ENCODE assay signal across 8 cellular contexts in the genomic region with DNA sequence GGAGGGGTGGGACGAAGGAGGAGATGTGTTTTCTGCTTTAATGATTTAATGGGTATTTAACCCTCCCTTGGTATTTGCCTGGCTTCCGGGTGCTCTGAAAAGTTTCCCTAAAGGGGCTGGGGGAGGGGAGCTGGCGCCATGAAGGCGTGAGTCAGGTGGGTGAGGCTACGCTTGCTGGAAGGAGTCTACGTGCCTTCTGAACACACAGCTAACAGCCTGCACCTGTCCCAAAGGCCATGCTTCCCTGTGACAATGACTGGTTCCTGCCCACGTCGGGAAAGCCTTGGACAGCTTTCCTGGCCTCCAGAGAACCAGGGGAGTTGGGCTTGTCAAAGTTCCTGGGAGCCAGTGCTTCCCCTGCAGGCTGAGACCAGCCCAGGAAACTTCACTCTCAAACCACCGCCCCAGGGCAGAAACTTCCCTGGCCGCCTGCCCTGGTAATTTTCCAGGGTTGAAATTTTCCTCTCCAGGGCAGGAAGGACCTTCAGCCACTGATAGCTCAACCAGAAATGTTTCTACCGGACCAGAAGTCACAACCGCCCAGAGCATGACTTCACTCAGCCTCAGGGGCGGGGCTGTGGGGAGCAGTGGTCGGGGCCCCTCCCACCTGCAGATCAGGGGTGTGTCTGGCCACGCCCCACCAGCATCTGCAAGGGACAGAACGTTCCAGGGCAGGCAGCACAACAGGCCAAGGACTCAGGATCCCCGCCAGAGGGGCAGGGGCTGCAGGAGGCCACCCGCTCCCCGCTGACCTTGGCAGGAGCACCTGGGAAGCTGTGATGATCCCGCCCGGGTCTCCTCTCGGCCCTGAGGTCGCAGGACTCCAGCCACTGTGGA. TPM values are rescaled to one million over a fixed set of nuclear protein-coding genes. Genes with fewer than 3 reads are reported as not detected.
DNase-seq lines count a peak whose midpoint lies in the region; ATAC-seq and TF ChIP-seq lines count a peak whose summit lies in the region.

No MANE protein-coding gene starts in this region.

- CTCF ChIA-PET in IMR-90 (lab: Yijun Ruan, JAX): no interaction called here

- H3K14ac ChIP-seq in IMR-90 (replicated peaks; ENCODE audit: low read depth, low read length): peak overlapping the region; percentile 87

- in situ Hi-C loops in IMR-90 (cut with MboI; ENCODE audit: low sequenced_read_pairs): loop anchor here (25.0 kb wide), 1 partner anchor 336 kb away; no protein-coding TSS in a partner anchor

- dilution Hi-C loops in IMR-90 (cut with HindIII; ENCODE audit: low sequenced_read_pairs, unreplicated experiment): no loop called here

- H3K9me1 ChIP-seq in IMR-90 (ENCODE audit: insufficient read depth, low read length): peaks cover 8% of the 10 kb centered on the region; the same call in 1 of the 2 replicates

- no peaks in the 10 kb centered on the region for H3K79me1 ChIP-seq in IMR-90 (ENCODE audit: low read depth in 1 of 2, low read length in 2 of 2)

- peak; percentile 76 for ATAC-seq in GM21576 (IDR thresholded peaks at IDR 0.05; ENCODE audit: unreplicated experiment)
- ATAC-seq in IMR-90 (ENCODE audit: low read depth): peak; percentile 93

- H2BK20ac ChIP-seq in IMR-90 (ENCODE audit: low read depth, low read length): no peak overlapping the region

- peak overlapping the region; percentile 36 to 91; a peak in 3 of 4 replicates for H4K8ac ChIP-seq in IMR-90 (ENCODE audit: low read depth in 2 of 2, low read length in 2 of 2)

- intact Hi-C loops in IMR-90 (cut with micrococcal nuclease): no loop called here

- no peaks in the 10 kb centered on the region for H4K20me1 ChIP-seq in IMR-90 (ENCODE audit: insufficient read depth, low read length)

- H3K9me3 ChIP-seq in IMR-90 (ENCODE audit: control insufficient read depth, insufficient read depth, low read length) (no peaks in the 10 kb centered on the region), adipocyte (ENCODE audit: control insufficient read depth, low read length) (no peaks in the 10 kb centered on the region), right atrium auricular region (no peaks in the 10 kb centered on the region), skeletal muscle satellite cell (replicated peaks; ENCODE audit: low read length) (no peaks in the 10 kb centered on the region)

- WGBS in IMR-90 (ENCODE audit: extremely low coverage in 2 of 2, insufficient read length in 1 of 2), 2 experiments: 0% methylated on average over 1 of the region's 23 CpGs; no CpG with 5 or more reads in 1 of the 2 experiments

- H2BK120ac ChIP-seq in IMR-90 (ENCODE audit: low read depth, low read length): peak overlapping the region; percentile 77; the same call in 1 of the 2 replicates

- H3K27me3 ChIP-seq in IMR-90 (ENCODE audit: control insufficient read depth, insufficient read depth, low read length) (no peaks in the 10 kb centered on the region; the same call in 1 of the 2 replicates), adipocyte (replicated peaks; ENCODE audit: control insufficient read depth, insufficient read depth, low read length) (peaks cover 10% of the 10 kb centered on the region), right atrium auricular region (no peaks in the 10 kb centered on the region), skeletal muscle satellite cell (ENCODE audit: control insufficient read depth, insufficient read depth, low read length) (peaks cover 15% of the 10 kb centered on the region)

- no peak overlapping the region for H3K4me3 ChIP-seq in IMR-90 (ENCODE audit: insufficient read depth, low read depth, low read length)
- peak overlapping the region; percentile 60 for H3K4me3 ChIP-seq in adipocyte (ENCODE audit: low read length)
- peak overlapping the region in 1 of 2 donors; percentile 21 for H3K4me3 ChIP-seq in right atrium auricular region
- peak overlapping the region; percentile 30 for H3K4me3 ChIP-seq in skeletal muscle satellite cell (ENCODE audit: low read length)

- no peak overlapping the region; the same call in 1 of the 2 replicates for H3K27ac ChIP-seq in IMR-90 (ENCODE audit: insufficient read depth, low read length)
- peak overlapping the region; percentile 87 for H3K27ac ChIP-seq in right atrium auricular region

- H3K4me1 ChIP-seq in IMR-90 (ENCODE audit: control insufficient read depth, insufficient read depth, low read length) (peaks cover 14% of the 10 kb centered on the region), adipocyte (ENCODE audit: control insufficient read depth, insufficient read depth, low read length) (peaks cover 16% of the 10 kb centered on the region), right atrium auricular region (peaks cover 0 to 54% of the 10 kb centered on the region in 2 donors), skeletal muscle satellite cell (ENCODE audit: control insufficient read depth, insufficient read depth, low read length) (peaks cover 20% of the 10 kb centered on the region)

- POLR2A ChIA-PET in IMR-90 (lab: Charles Lee; ENCODE audit: unreplicated experiment): interaction anchor here (0.6 kb wide), 1 partner anchor 235 kb away, joined by 3 read pairs; no protein-coding TSS in a partner anchor

- H3K18ac ChIP-seq in IMR-90 (ENCODE audit: low read depth, low read length): 0 out of 2 replicates have a peak overlapping the region, but pooled peaks have one; percentile 31

- H4K5ac ChIP-seq in IMR-90 (ENCODE audit: low read depth, low read length): peak overlapping the region; percentile 38; the same call in 1 of the 2 replicates

- H4K91ac ChIP-seq in IMR-90 (ENCODE audit: insufficient read depth, low read depth, low read length): peak overlapping the region; percentile 79; the same call in 1 of the 2 replicates

- H2AK5ac ChIP-seq in IMR-90 (ENCODE audit: low read depth, low read length): peak overlapping the region; percentile 78

- BruUV-seq in IMR-90 (replicated peaks; lab: Mats Ljungman, UMichigan): no TSS peak

- no peak overlapping the region; the same call in 2 of the 3 replicates for H2BK15ac ChIP-seq in IMR-90 (ENCODE audit: low read depth, low read length)

- H3K4me2 ChIP-seq in IMR-90 (ENCODE audit: low read depth, low read length) (peak overlapping the region; percentile 60), skeletal muscle satellite cell (ENCODE audit: low read length) (peak overlapping the region; percentile 77)

- TF ChIP-seq CTCF in IMR-90 (conservative IDR thresholded peaks at IDR 0.05; ENCODE audit: low read depth, low read length) (no peak), right atrium auricular region (IDR thresholded peaks at IDR 0.05) (no peak)

- H3K9ac ChIP-seq in IMR-90 (ENCODE audit: low read depth, low read length) (no peak overlapping the region), adipocyte (ENCODE audit: low read length) (peak overlapping the region; percentile 11), skeletal muscle satellite cell (ENCODE audit: low read depth, low read length) (peak overlapping the region; percentile 14)

- no peak for TF ChIP-seq RAD21 in IMR-90 (IDR thresholded peaks at IDR 0.05; ENCODE audit: low read length)

- DNase-seq in ELR (ENCODE audit: low read depth) (peak; percentile 98), IMR-90 (peak; percentile 68), SW480 (ENCODE audit: low spot score) (peak; percentile 99), adipocyte (ENCODE audit: low read depth) (peak; percentile 88), right atrium auricular region (ENCODE audit: low spot score) (peak; percentile 97), cerebellar nuclear complex (lab: John Stamatoyannopoulos, UW) (no peak)

- no peaks in the 10 kb centered on the region for H3K36me3 ChIP-seq in IMR-90 (ENCODE audit: control insufficient read depth, insufficient read depth, low read length)
- no peaks in the 10 kb centered on the region for H3K36me3 ChIP-seq in adipocyte (ENCODE audit: control insufficient read depth, insufficient read depth, low read length, severe bottlenecking)
- H3K36me3 ChIP-seq in right atrium auricular region: no peaks in the 10 kb centered on the region
- H3K36me3 ChIP-seq in skeletal muscle satellite cell (ENCODE audit: insufficient read depth, low read length): no peaks in the 10 kb centered on the region

- peak overlapping the region; percentile 88 for H3K23ac ChIP-seq in IMR-90 (ENCODE audit: low read depth, low read length)

- H2BK5ac ChIP-seq in IMR-90 (ENCODE audit: low read depth, low read length, poor library complexity, severe bottlenecking): peak overlapping the region; percentile 47

- H2AFZ ChIP-seq in IMR-90 (replicated peaks; ENCODE audit: low read length, poor library complexity): peak overlapping the region; percentile 98

- peak overlapping the region; percentile 89 for H3K4ac ChIP-seq in IMR-90 (ENCODE audit: low read depth, low read length)

- peak overlapping the region; percentile 85 for H2AK9ac ChIP-seq in IMR-90 (replicated peaks; ENCODE audit: low read depth, low read length, poor library complexity)

- no peak for TF ChIP-seq POLR2A in IMR-90 (IDR thresholded peaks at IDR 0.05; ENCODE audit: low read depth, low read length)

- H3K56ac ChIP-seq in IMR-90 (ENCODE audit: extremely low read depth, insufficient read depth, low read length): no peak overlapping the region

TF ChIP-seq in IMR-90, 13 proteins besides CTCF, POLR2A, EP300 and RAD21:
- no peak for TF ChIP-seq CEBPB (IDR thresholded peaks at IDR 0.05; ENCODE audit: low read depth, low read length)
- no peak for TF ChIP-seq CHD1 (IDR thresholded peaks at IDR 0.05; ENCODE audit: low read depth, low read length)
- TF ChIP-seq MAFK (IDR thresholded peaks at IDR 0.05; ENCODE audit: low read depth, low read length): no peak
- no peak for TF ChIP-seq RCOR1 (IDR thresholded peaks at IDR 0.05; ENCODE audit: insufficient replicate concordance, low read length)
- no peak for TF ChIP-seq MXI1 (IDR thresholded peaks at IDR 0.05; ENCODE audit: borderline replicate concordance, low read depth, low read length)
- TF ChIP-seq MAZ (IDR thresholded peaks at IDR 0.05; ENCODE audit: borderline replicate concordance, low read depth, low read length): peak; percentile 44; the same call in 1 of the 2 replicates
- TF ChIP-seq, protein P1, sequence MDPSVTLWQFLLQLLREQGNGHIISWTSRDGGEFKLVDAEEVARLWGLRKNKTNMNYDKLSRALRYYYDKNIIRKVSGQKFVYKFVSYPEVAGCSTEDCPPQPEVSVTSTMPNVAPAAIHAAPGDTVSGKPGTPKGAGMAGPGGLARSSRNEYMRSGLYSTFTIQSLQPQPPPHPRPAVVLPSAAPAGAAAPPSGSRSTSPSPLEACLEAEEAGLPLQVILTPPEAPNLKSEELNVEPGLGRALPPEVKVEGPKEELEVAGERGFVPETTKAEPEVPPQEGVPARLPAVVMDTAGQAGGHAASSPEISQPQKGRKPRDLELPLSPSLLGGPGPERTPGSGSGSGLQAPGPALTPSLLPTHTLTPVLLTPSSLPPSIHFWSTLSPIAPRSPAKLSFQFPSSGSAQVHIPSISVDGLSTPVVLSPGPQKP (IDR thresholded peaks at IDR 0.05; ENCODE audit: borderline replicate concordance, low read depth, low read length): no peak
- no peak; the same call in 1 of the 2 replicates for TF ChIP-seq NFE2L2 (IDR thresholded peaks at IDR 0.05; ENCODE audit: low read depth, low read length)

RNA-seq across cellular contexts. Expression of a gene that starts 18.6 kb away (rescaled TPM):
- total RNA-seq in IMR-90 (2012; rRNA removed): 0.56 and 0.72 TPM in 2 replicates
- polyA plus RNA-seq in IMR-90 (2012; rRNA removed): 1.1 and 1.5 TPM in 2 replicates
- polyA plus RNA-seq in IMR-90 (2012; cell fraction: cytosol; rRNA removed): 1.1 TPM in 2 replicates
- polyA plus RNA-seq in IMR-90 (2012; cell fraction: nucleus; rRNA removed; ENCODE audit: low replicate concordance): 2.1 and 5.3 TPM in 2 replicates
- total RNA-seq in right atrium auricular region: 10 to 100 TPM; 13.4 to 19.8 TPM
- 1.5 and 2.0 TPM in 2 replicates for total RNA-seq in skeletal muscle satellite cell (2012; rRNA removed)

Comparison
In these comparisons a context has a peak if more than half of its experiments do, and no peak if none do; other contexts are left out.
1. DNase-seq: peak in ELR (single experiment), IMR-90 (single experiment), SW480 (single experiment), adipocyte (single experiment) and right atrium auricular region (single experiment); none in cerebellar nuclear complex (0 of 2).